In genomic region chr1:208149776-208150514, GRCh38 we compare ENCODE assay signal across 16 cellular contexts.
DNase-seq lines count a peak whose midpoint lies in the region; ATAC-seq, FAIRE-seq and TF ChIP-seq lines count a peak whose summit lies in the region.
"Had no signal": no experiment of that assay in that cellular context is flagged by ENCODE, and none has a peak within 500 bp of the region (broad histone marks: within the 10 kb centered on the region; RNA-seq: fewer than 3 reads in every experiment).

No MANE protein-coding gene starts in this region.

- peaks cover 2 to 4% of the 10 kb centered on the region in 2 donors for H3K27me3 Mint-ChIP-seq in CD4-positive, alpha-beta memory T cell

- H3K4me1 ChIP-seq in CD4-positive, alpha-beta memory T cell (ENCODE audit: insufficient read depth, low read length): no peaks in the 10 kb centered on the region

- intact Hi-C loops in left ventricle myocardium superior (cut with micrococcal nuclease): no loop called here
- intact Hi-C loops in CD4-positive, alpha-beta memory T cell (cut with micrococcal nuclease): no loop called here

- H3K36me3 Mint-ChIP-seq in CD4-positive, alpha-beta memory T cell: no peaks in the 10 kb centered on the region
- H3K36me3 Mint-ChIP-seq: natural killer cell had no signal

- no peaks in the 10 kb centered on the region for H3K9me3 ChIP-seq in CD4-positive, alpha-beta memory T cell (ENCODE audit: control insufficient read depth in 1 of 2, low read length in 2 of 2)
- H3K9me3 ChIP-seq: suprapubic skin had no signal

- no peak overlapping the region for H3K4me3 ChIP-seq in CD4-positive, alpha-beta memory T cell (ENCODE audit: low read length in 2 of 2)
- H3K4me3 ChIP-seq: skin epidermis, suprapubic skin had no signal

- H3K4me3 Mint-ChIP-seq in CD4-positive, alpha-beta memory T cell: no peak overlapping the region
- H3K4me3 Mint-ChIP-seq: CD4-positive, alpha-beta T cell; natural killer cell had no signal

- ATAC-seq in left ventricle myocardium superior (peak; percentile 70), HG03378 (IDR thresholded peaks at IDR 0.05; ENCODE audit: unreplicated experiment) (no peak)

- no peaks in the 10 kb centered on the region for H3K36me3 ChIP-seq in CD4-positive, alpha-beta memory T cell (ENCODE audit: insufficient read depth, low read length)
- H3K36me3 ChIP-seq: suprapubic skin had no signal

- no peak overlapping the region for H3K27ac Mint-ChIP-seq in CD4-positive, alpha-beta memory T cell
- H3K27ac Mint-ChIP-seq: CD4-positive, alpha-beta T cell; natural killer cell had no signal

- peaks cover 0 to 3% (median 0%) of the 10 kb centered on the region in 4 donors for H3K4me1 Mint-ChIP-seq in CD4-positive, alpha-beta memory T cell
- H3K4me1 Mint-ChIP-seq: natural killer cell had no signal

- no peak for TF ChIP-seq CTCF in D721Med (IDR thresholded peaks at IDR 0.05; ENCODE audit: insufficient read depth, missing control alignments)

- DNase-seq in ELF-1 (ENCODE audit: low read depth, low spot score) (peak; percentile 58), NCI-H2227 treated with DMSO at 0.1 percent for 48 hours (lab: John Stamatoyannopoulos, UW) (peak; percentile 65), left ventricle myocardium superior (peak; percentile 65), occipital lobe (lab: John Stamatoyannopoulos, UW) (peak; percentile 16), D721Med (ENCODE audit: insufficient read length, low spot score) (no peak), DMS 273 treated with DMSO at 0.1 percent for 48 hours (lab: John Stamatoyannopoulos, UW) (no peak)
- no peak for DNase-seq in CD4-positive, alpha-beta memory T cell
- DNase-seq: activated T-cell treated with anti-CD3 and anti-CD28 coated beads, Interleukin-2, amount 50 U/mL, for 1 hour; amniotic stem cell; CD4-positive, alpha-beta T cell; natural killer cell; NCI-H1930; T-helper 1 cell had no signal

- H3K27ac ChIP-seq in CD4-positive, alpha-beta memory T cell (ENCODE audit: low read depth, low read length): no peak overlapping the region
- H3K27ac ChIP-seq: skin epidermis, suprapubic skin had no signal

- H3K27me3 ChIP-seq in CD4-positive, alpha-beta memory T cell (ENCODE audit: insufficient read depth, low read length): no peaks in the 10 kb centered on the region
- H3K27me3 ChIP-seq: suprapubic skin had no signal

- FAIRE-seq in D721Med (lab: Jason Lieb, UNC): no peak

- POLR2A ChIA-PET in CD4-positive, alpha-beta memory T cell (lab: Charles Lee; ENCODE audit: partially characterized antibody): no interaction called here

- CTCF ChIA-PET in CD4-positive, alpha-beta memory T cell (lab: Charles Lee; ENCODE audit: partially characterized antibody): interaction anchor here (0.8 kb wide), 1 partner anchor 10 kb away, joined by 3 read pairs; no protein-coding TSS in a partner anchor

- H3K9me3 Mint-ChIP-seq in CD4-positive, alpha-beta memory T cell: no peaks in the 10 kb centered on the region
- H3K9me3 Mint-ChIP-seq: CD4-positive, alpha-beta T cell; natural killer cell had no signal

Comparison
In these comparisons a context has a peak if more than half of its experiments do, and no peak if none do; other contexts are left out.
1. DNase-seq: peak in ELF-1 (single experiment), NCI-H2227 treated with DMSO at 0.1 percent for 48 hours (single experiment), left ventricle myocardium superior (single experiment) and occipital lobe (single experiment); none in CD4-positive, alpha-beta memory T cell (0 of 5), D721Med (single experiment) and DMS 273 treated with DMSO at 0.1 percent for 48 hours (single experiment).